In the genomic region with DNA sequence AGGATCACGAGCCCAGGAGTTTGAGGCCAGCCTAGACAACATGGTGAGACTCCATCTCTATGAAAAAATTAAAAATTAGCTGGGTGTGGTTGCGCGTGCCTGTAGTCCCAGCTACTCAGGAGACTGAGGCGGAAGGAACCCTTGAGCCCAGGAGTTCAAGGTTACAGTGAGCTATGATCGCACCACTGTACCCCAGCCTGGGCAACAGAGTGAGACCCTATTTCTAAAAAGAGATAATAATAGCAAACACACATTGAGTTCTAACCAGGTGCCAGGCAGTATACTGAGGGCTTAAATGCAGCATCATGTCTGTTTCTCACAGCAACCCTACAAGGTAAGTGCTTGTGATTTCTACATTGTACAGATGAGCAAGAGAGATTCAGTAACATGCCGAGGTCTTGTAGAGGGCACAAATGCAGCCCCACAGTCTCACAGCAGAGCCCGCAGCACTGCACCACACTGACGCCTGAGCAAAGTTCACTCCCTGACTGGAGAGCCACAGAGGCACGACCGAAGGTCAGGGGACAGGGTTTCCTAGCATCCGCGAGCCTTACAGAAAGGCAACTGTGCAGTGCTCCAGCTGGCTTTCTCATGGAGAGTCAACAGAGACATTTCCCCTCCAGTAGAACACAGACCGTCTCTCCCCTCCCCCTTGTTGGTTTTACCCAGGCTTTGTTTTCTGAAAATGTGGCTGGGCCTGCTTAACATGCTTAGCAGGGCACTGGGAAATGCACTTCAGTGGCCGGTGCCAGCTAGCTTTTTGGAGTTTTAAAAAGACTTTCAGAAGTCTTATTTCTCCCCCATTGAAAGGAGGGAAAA, we compare ENCODE assay signal across 16 cellular contexts. TPM values are rescaled to one million over a fixed set of nuclear protein-coding genes. Genes with fewer than 3 reads are reported as not detected.
A peak's percentile ranks its signal among the peaks of the same experiment; 100 is the strongest.
DNase-seq lines count a peak whose midpoint lies in the region; ATAC-seq and TF ChIP-seq lines count a peak whose summit lies in the region.
"Had no signal": no experiment of that assay in that cellular context is flagged by ENCODE, and none has a peak within 500 bp of the region (broad histone marks: within the 10 kb centered on the region; RNA-seq: fewer than 3 reads in every experiment).

No MANE protein-coding gene starts in this region.

- H3K79me2 ChIP-seq in H9 (ENCODE audit: insufficient read depth, low read length), result no peaks in the 10 kb centered on the region

- no peak overlapping the region for H3K18ac ChIP-seq in H9 (ENCODE audit: insufficient read length, low read depth, low read length)

- peaks cover 16 to 20% of the 10 kb centered on the region in 2 experiments for H3K4me1 Mint-ChIP-seq in H9
- H3K4me1 Mint-ChIP-seq in WTC11, result peaks cover 12% of the 10 kb centered on the region

- no peak overlapping the region for H2BK15ac ChIP-seq in H9 (ENCODE audit: low read depth, low read length)

- no peak overlapping the region for H4K91ac ChIP-seq in H9 (ENCODE audit: insufficient read length, low read depth, low read length)

- no peak overlapping the region for H4K8ac ChIP-seq in H9 (replicated peaks; ENCODE audit: insufficient read length, low read depth, low read length)

- no peak overlapping the region for H3T11ph ChIP-seq in H9 (ENCODE audit: low read length)

- CTCF ChIA-PET in WTC11 (lab: Charles Lee), result interaction anchor here (0.6 to 1.5 kb wide), 2 partner anchors 8 to 10 kb away, joined by 3 to 7 read pairs; no protein-coding TSS in a partner anchor

- H3K27ac ChIP-seq in H9 (ENCODE audit: insufficient read length, low read depth, low read length) (no peak overlapping the region), prostate gland (peak overlapping the region; percentile 47 to 60)
- H3K27ac ChIP-seq: neutrophil, RWPE1 had no signal

- H4K20me1 ChIP-seq in H9 (ENCODE audit: control insufficient read depth, insufficient read depth, insufficient read length), result no peaks in the 10 kb centered on the region

- H3K4me2 ChIP-seq in H9 (ENCODE audit: insufficient read depth, insufficient read length, low read length), result no peak overlapping the region

- WGBS in H9 (ENCODE audit: extremely low coverage, insufficient read length, low lambda C conversion rate), result no CpG with 5 or more reads among the region's 14 CpGs
- WGBS in prostate gland, result 67% methylated on average over 14 of the region's 14 CpGs

- no peaks in the 10 kb centered on the region for H3K9me3 Mint-ChIP-seq in H9
- no peaks in the 10 kb centered on the region for H3K9me3 Mint-ChIP-seq in WTC11
- H3K9me3 Mint-ChIP-seq: activated T-helper 2 cell treated with anti-CD3 and anti-CD28 coated beads, Interferon-gamma antibody, Interleukin-2, Interleukin-4, amounts not matched to agents 10 μg/mL and 5 μg/mL and 100 μg/mL, durations not matched to agents 14 hours and 24 hours and 36 hours had no signal

- H2AK5ac ChIP-seq in H9 (ENCODE audit: insufficient read length, low read length), result no peak overlapping the region

- no peak overlapping the region for H3K9ac ChIP-seq in H9 (ENCODE audit: extremely low read depth, insufficient read length, low read length)

- H3K4me1 ChIP-seq in H9 (ENCODE audit: insufficient read depth, low read length) (no peaks in the 10 kb centered on the region), prostate gland (replicated peaks) (no peaks in the 10 kb centered on the region)

- H3K9me3 ChIP-seq in H9 (ENCODE audit: control insufficient read depth, low read depth, low read length) (no peaks in the 10 kb centered on the region), prostate gland (no peaks in the 10 kb centered on the region)
- H3K9me3 ChIP-seq: neutrophil had no signal

- H3K14ac ChIP-seq in H9 (ENCODE audit: insufficient read depth, low read length), result no peak overlapping the region

- peak overlapping the region in 1 of 2 donors; percentile 5 for H3K4me3 ChIP-seq in prostate gland
- H3K4me3 ChIP-seq: GM12878 had no signal

- H3K36me3 Mint-ChIP-seq in H9 (ENCODE audit: insufficient read depth in 1 of 3, low read depth in 3 of 3) (peaks cover 22 to 81% (median 47%) of the 10 kb centered on the region in 3 experiments; a peak in 6 of 7 replicates), WTC11 (peaks cover 56% of the 10 kb centered on the region)

- no peak overlapping the region for H3K56ac ChIP-seq in H9 (ENCODE audit: insufficient read length, low read depth, low read length)

- DNase-seq in H9 (no peak), WTC11 (ENCODE audit: low spot score) (no peak), iPS-NIHi11 (ENCODE audit: low spot score) (peak; percentile 59), prostate gland (ENCODE audit: low spot score) (peak; percentile 83), HUDEP-2 (lab: John Stamatoyannopoulos, UW; ENCODE audit: unreplicated experiment in 76 of 76) (no peak), UCSD-AML1 (lab: John Stamatoyannopoulos, UW; ENCODE audit: unreplicated experiment) (no peak), omental fat pad (ENCODE audit: low spot score) (no peak)
- DNase-seq: COR-L47; glutamatergic neuron; NCI-H1436; stimulated activated CD4-positive, alpha-beta T cell treated with anti-CD3 and anti-CD28 coated beads, Interleukin-2, amount 100 ng/mL, for 24 hours had no signal

- H3K36me3 ChIP-seq in prostate gland, result no peaks in the 10 kb centered on the region

- H3K27ac Mint-ChIP-seq in H9 (peak overlapping the region; percentile 17 to 77 (median 44); a peak in 5 of 7 replicates), WTC11 (peak overlapping the region; percentile 92; the same call in 1 of the 2 replicates)
- H3K27ac Mint-ChIP-seq: activated T-helper 2 cell treated with anti-CD3 and anti-CD28 coated beads, Interferon-gamma antibody, Interleukin-2, Interleukin-4, amounts not matched to agents 10 μg/mL and 5 μg/mL and 100 μg/mL, durations not matched to agents 14 hours and 24 hours and 36 hours had no signal

- H2BK12ac ChIP-seq in H9 (ENCODE audit: insufficient read length, low read depth, low read length), result no peak overlapping the region

- H2BK5ac ChIP-seq in H9 (ENCODE audit: insufficient read length, low read length), result no peak overlapping the region

- TF ChIP-seq CTCF in H9 (conservative IDR thresholded peaks at IDR 0.05) (no peak), WTC11 (IDR thresholded peaks at IDR 0.05) (no peak), prostate gland (IDR thresholded peaks at IDR 0.05) (no peak), omental fat pad (IDR thresholded peaks at IDR 0.05) (no peak)

- H2AFZ ChIP-seq in H9 (ENCODE audit: low read length), result no peak overlapping the region

- POLR2A ChIA-PET in WTC11 (lab: Charles Lee), result interaction anchor here (0.6 kb wide), 1 partner anchor 132 kb away, joined by 7 read pairs; no protein-coding TSS in a partner anchor

- ATAC-seq in WTC11, result peak; percentile 75
- no peak for ATAC-seq in HG02798 (IDR thresholded peaks at IDR 0.05; ENCODE audit: poor library complexity, unreplicated experiment)
- no peak for ATAC-seq in omental fat pad (ENCODE audit: low FRiP score)
- ATAC-seq: GM12878 had no signal

- no peaks in the 10 kb centered on the region for H3K23me2 ChIP-seq in H9 (ENCODE audit: insufficient read length, low read depth, low read length, poor library complexity, severe bottlenecking)

- H4K5ac ChIP-seq in H9 (ENCODE audit: insufficient read length, low read depth, low read length), result no peak overlapping the region

- no peak for TF ChIP-seq POLR2A in prostate gland (IDR thresholded peaks at IDR 0.05)

- H3K4me3 Mint-ChIP-seq in H9 (no peak overlapping the region), WTC11 (no peak overlapping the region)

- no peak overlapping the region for H2BK20ac ChIP-seq in H9 (ENCODE audit: low read depth, low read length, poor library complexity, severe bottlenecking)

- H3K27me3 ChIP-seq in H9 (ENCODE audit: insufficient read depth, low read length) (no peaks in the 10 kb centered on the region), prostate gland (replicated peaks; ENCODE audit: insufficient read depth) (no peaks in the 10 kb centered on the region)
- H3K27me3 ChIP-seq: neutrophil had no signal

- H3K27me3 Mint-ChIP-seq in H9 (ENCODE audit: low read depth), result no peaks in the 10 kb centered on the region
- H3K27me3 Mint-ChIP-seq in WTC11 (ENCODE audit: low read depth), result no peaks in the 10 kb centered on the region

- no peak overlapping the region for H3K4ac ChIP-seq in H9 (ENCODE audit: low read depth, low read length)

- no peak overlapping the region for H2BK120ac ChIP-seq in H9 (ENCODE audit: low read depth, low read length, poor library complexity, severe bottlenecking)

- H3K79me1 ChIP-seq in H9 (ENCODE audit: insufficient read depth, low read depth, low read length, poor library complexity, severe bottlenecking), result no peaks in the 10 kb centered on the region

- intact Hi-C loops in prostate gland (cut with DNase I), result no loop called here

- no peak overlapping the region for H3K23ac ChIP-seq in H9 (ENCODE audit: insufficient read length, low read depth, low read length)

TF ChIP-seq in WTC11, 78 proteins besides CTCF, POLR2A, EP300 and RAD21:
- 0 out of 2 replicates have a peak, but pooled peaks have one; percentile 34 for TF ChIP-seq ZNF121 (CRISPR knock-in tag; IDR thresholded peaks at IDR 0.05)
- no peak for TF ChIP-seq CREM (CRISPR knock-in tag; IDR thresholded peaks at IDR 0.05)

RNA-seq across cellular contexts. Expression of gene PDSS1, which starts 36.5 kb away (rescaled TPM):
- 18.4 and 19.7 TPM in 2 replicates for total RNA-seq in H9 (2021)
- total RNA-seq in WTC11 (2021), result 13.2 to 13.9 TPM (median 13.6 TPM) in 3 replicates
- total RNA-seq in prostate gland, result 1 to 10 TPM; 2.8 to 6.8 TPM
- 10 to 100 TPM in 1 of 4 donors, 1 to 10 TPM in 3; 4.5 to 14.8 (median 5.0) TPM for total RNA-seq in omental fat pad

Comparison
In these comparisons a context has a peak if more than half of its experiments do, and no peak if none do; other contexts are left out.
1. DNase-seq: peak in iPS-NIHi11 (single experiment) and prostate gland (single experiment); none in H9 (single experiment), WTC11 (single experiment), HUDEP-2 (0 of 76), UCSD-AML1 (single experiment) and omental fat pad (single experiment).